11 cellular contexts compared by ENCODE assay signal in genomic region chr17:63523256-63523869, GRCh38. TPM values are rescaled to one million over a fixed set of nuclear protein-coding genes. Genes with fewer than 3 reads are reported as not detected.
DNase-seq lines count a peak whose midpoint lies in the region; ATAC-seq and TF ChIP-seq lines count a peak whose summit lies in the region.
"Had no signal": no experiment of that assay in that cellular context is flagged by ENCODE, and none has a peak within 500 bp of the region (broad histone marks: within the 10 kb centered on the region; RNA-seq: fewer than 3 reads in every experiment).

A gene with protein sequence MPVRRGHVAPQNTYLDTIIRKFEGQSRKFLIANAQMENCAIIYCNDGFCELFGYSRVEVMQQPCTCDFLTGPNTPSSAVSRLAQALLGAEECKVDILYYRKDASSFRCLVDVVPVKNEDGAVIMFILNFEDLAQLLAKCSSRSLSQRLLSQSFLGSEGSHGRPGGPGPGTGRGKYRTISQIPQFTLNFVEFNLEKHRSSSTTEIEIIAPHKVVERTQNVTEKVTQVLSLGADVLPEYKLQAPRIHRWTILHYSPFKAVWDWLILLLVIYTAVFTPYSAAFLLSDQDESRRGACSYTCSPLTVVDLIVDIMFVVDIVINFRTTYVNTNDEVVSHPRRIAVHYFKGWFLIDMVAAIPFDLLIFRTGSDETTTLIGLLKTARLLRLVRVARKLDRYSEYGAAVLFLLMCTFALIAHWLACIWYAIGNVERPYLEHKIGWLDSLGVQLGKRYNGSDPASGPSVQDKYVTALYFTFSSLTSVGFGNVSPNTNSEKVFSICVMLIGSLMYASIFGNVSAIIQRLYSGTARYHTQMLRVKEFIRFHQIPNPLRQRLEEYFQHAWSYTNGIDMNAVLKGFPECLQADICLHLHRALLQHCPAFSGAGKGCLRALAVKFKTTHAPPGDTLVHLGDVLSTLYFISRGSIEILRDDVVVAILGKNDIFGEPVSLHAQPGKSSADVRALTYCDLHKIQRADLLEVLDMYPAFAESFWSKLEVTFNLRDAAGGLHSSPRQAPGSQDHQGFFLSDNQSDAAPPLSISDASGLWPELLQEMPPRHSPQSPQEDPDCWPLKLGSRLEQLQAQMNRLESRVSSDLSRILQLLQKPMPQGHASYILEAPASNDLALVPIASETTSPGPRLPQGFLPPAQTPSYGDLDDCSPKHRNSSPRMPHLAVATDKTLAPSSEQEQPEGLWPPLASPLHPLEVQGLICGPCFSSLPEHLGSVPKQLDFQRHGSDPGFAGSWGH (plus strand): TSS chr17:63523358. CDS start chr17:63523414, 56 bp downstream.

- TF ChIP-seq CTCF in KMS-11 (conservative IDR thresholded peaks at IDR 0.05; ENCODE audit: low read depth, low read length) = no peak
- peak; percentile 36 for TF ChIP-seq CTCF in endodermal cell (conservative IDR thresholded peaks at IDR 0.05)

- peak; percentile 43 for DNase-seq in ELF-1 (ENCODE audit: low read depth, low spot score)
- no peak for DNase-seq in endodermal cell
- no peak for DNase-seq in NK-92 (lab: John Stamatoyannopoulos, UW; ENCODE audit: unreplicated experiment)

- H3K4me3 Mint-ChIP-seq in endodermal cell = peak within 1 kb of the TSS; percentile 47
- H3K4me3 Mint-ChIP-seq: activated CD8-positive, alpha-beta T cell treated with anti-CD3 and anti-CD28 coated beads for 36 hours had no signal

- H3K4me2 ChIP-seq in KMS-11 = peak within 1 kb of the TSS; percentile 54; the same call in 1 of the 2 replicates
- H3K4me2 ChIP-seq: PC-9 had no signal

- H4K20me1 ChIP-seq in KMS-11 (ENCODE audit: insufficient read depth) = no peaks in the 10 kb centered on the region

- H3K4me3 ChIP-seq in KMS-11 (IDR thresholded peaks at IDR 0.05; ENCODE audit: insufficient read depth, low read depth, low read length) = no peak within 1 kb of the TSS
- H3K4me3 ChIP-seq in endodermal cell (ENCODE audit: low read length) = peak within 1 kb of the TSS; percentile 60
- H3K4me3 ChIP-seq in neuron (ENCODE audit: low read length) = peak within 1 kb of the TSS; percentile 32
- H3K4me3 ChIP-seq: PC-9 had no signal

- H3K9me3 ChIP-seq in endodermal cell (ENCODE audit: control insufficient read depth, low read length) (no peaks in the 10 kb centered on the region), neuron (ENCODE audit: low read length) (no peaks in the 10 kb centered on the region)
- H3K9me3 ChIP-seq: pancreas had no signal

- no peak within 1 kb of the TSS for H3K27ac Mint-ChIP-seq in endodermal cell
- H3K27ac Mint-ChIP-seq: activated CD8-positive, alpha-beta T cell treated with anti-CD3 and anti-CD28 coated beads for 36 hours had no signal

- no peaks in the 10 kb centered on the region for H3K9me3 Mint-ChIP-seq in endodermal cell
- H3K9me3 Mint-ChIP-seq: activated CD8-positive, alpha-beta T cell treated with anti-CD3 and anti-CD28 coated beads for 36 hours had no signal

- H3K4me1 Mint-ChIP-seq in endodermal cell = peaks cover 14% of the 10 kb centered on the region

- H3K27me3 ChIP-seq in KMS-11 (ENCODE audit: insufficient read depth, low read depth) = peaks cover 57% of the 10 kb centered on the region
- H3K27me3 ChIP-seq in endodermal cell (ENCODE audit: control insufficient read depth, insufficient read depth, low read length, poor library complexity, severe bottlenecking) = peaks cover 19% of the 10 kb centered on the region
- H3K27me3 ChIP-seq in neuron (ENCODE audit: insufficient read depth, low read length) = peaks cover 27% of the 10 kb centered on the region
- H3K27me3 ChIP-seq: pancreas had no signal

- 12 to 48% methylated on average over 6 to 34 of the region's 38 CpGs for WGBS in endodermal cell (ENCODE audit: insufficient coverage in 1 of 2, insufficient read length in 1 of 2), 2 experiments

- H3K27ac ChIP-seq in KMS-11 (no peak within 1 kb of the TSS), endodermal cell (ENCODE audit: low read depth, low read length) (no peak within 1 kb of the TSS)
- H3K27ac ChIP-seq: pancreas, PC-9 had no signal

- H2AFZ ChIP-seq in KMS-11 (ENCODE audit: low read depth) (no peak within 1 kb of the TSS), neuron (ENCODE audit: low read depth, low read length) (no peak within 1 kb of the TSS)
- H2AFZ ChIP-seq: PC-9 had no signal

- no peaks in the 10 kb centered on the region for H3K79me2 ChIP-seq in KMS-11 (ENCODE audit: insufficient read depth, low read depth)

- ATAC-seq in GM18873 (IDR thresholded peaks at IDR 0.05; ENCODE audit: low FRiP score, unreplicated experiment) (no peak), HG03139 (IDR thresholded peaks at IDR 0.05; ENCODE audit: unreplicated experiment) (no peak)

- peaks cover 17% of the 10 kb centered on the region for H3K27me3 Mint-ChIP-seq in endodermal cell (ENCODE audit: insufficient read depth)

- H3K9ac ChIP-seq in KMS-11 (no peak within 1 kb of the TSS), endodermal cell (ENCODE audit: extremely low read depth, low read length, poor library complexity, severe bottlenecking) (no peak within 1 kb of the TSS)

- H3K36me3 Mint-ChIP-seq in endodermal cell (ENCODE audit: low read depth) = no peaks in the 10 kb centered on the region

- H3K4me1 ChIP-seq in KMS-11 (ENCODE audit: low read depth, poor library complexity, severe bottlenecking) = no peaks in the 10 kb centered on the region
- H3K4me1 ChIP-seq in endodermal cell (ENCODE audit: control insufficient read depth, insufficient read depth, low read length) = no peaks in the 10 kb centered on the region
- H3K4me1 ChIP-seq in neuron (ENCODE audit: insufficient read depth, low read length) = peaks cover 3% of the 10 kb centered on the region
- H3K4me1 ChIP-seq: pancreas had no signal

- H3K36me3 ChIP-seq in KMS-11 (ENCODE audit: insufficient read depth) (no peaks in the 10 kb centered on the region), endodermal cell (ENCODE audit: control insufficient read depth, insufficient read depth, low read length) (no peaks in the 10 kb centered on the region), neuron (ENCODE audit: insufficient read depth, low read length) (no peaks in the 10 kb centered on the region)
- H3K36me3 ChIP-seq: pancreas had no signal

RNA-seq across cellular contexts. Expression of the gene that starts here (rescaled TPM):
- under 1 TPM; 0.79 to 0.95 TPM for total RNA-seq in endodermal cell
- 0.46 TPM for polyA plus RNA-seq in endodermal cell (2013, experiment 1 of 2)
- 0.29 TPM for polyA plus RNA-seq in endodermal cell (2013, experiment 2 of 2)
- total RNA-seq: activated CD8-positive, alpha-beta T cell treated with anti-CD3 and anti-CD28 coated beads for 36 hours; frontal cortex; PC-9 had no signal
